Comparison of ENCODE assay signal across 1 cellular context in genomic region chr19:19098703-19099632, GRCh38.
TF ChIP-seq lines count a peak whose summit lies in the region.

No MANE protein-coding gene starts in this region.

TF ChIP-seq in HepG2, 621 proteins besides CTCF, POLR2A, EP300 and RAD21 (continued from another document and continues in another):
- TF ChIP-seq ZNF704 (CRISPR knock-in tag; IDR thresholded peaks at IDR 0.05; ENCODE audit: borderline replicate concordance) (no peak), FOSL1 (CRISPR knock-in tag; IDR thresholded peaks at IDR 0.05; ENCODE audit: borderline replicate concordance) (no peak), SMC3 (IDR thresholded peaks at IDR 0.05; ENCODE audit: low read length) (peak; percentile 41), ZSCAN30 (CRISPR knock-in tag; IDR thresholded peaks at IDR 0.05) (no peak), ZNF367 (CRISPR knock-in tag; IDR thresholded peaks at IDR 0.05; ENCODE audit: borderline replicate concordance) (no peak), ZBTB7A (CRISPR knock-in tag; IDR thresholded peaks at IDR 0.05) (no peak), ZNF253 (CRISPR knock-in tag; IDR thresholded peaks at IDR 0.05; ENCODE audit: borderline replicate concordance) (no peak), SNAPC2 (CRISPR knock-in tag; IDR thresholded peaks at IDR 0.05) (no peak), ZNF432 (CRISPR knock-in tag; IDR thresholded peaks at IDR 0.05; ENCODE audit: borderline replicate concordance) (no peak), RBFOX2 (IDR thresholded peaks at IDR 0.05; ENCODE audit: low read depth, low read length) (peak; percentile 71), ZNF761 (CRISPR knock-in tag; conservative IDR thresholded peaks at IDR 0.05) (peak; percentile 80), ZEB1 (IDR thresholded peaks at IDR 0.05; ENCODE audit: insufficient replicate concordance, low read depth) (peak; percentile 28), CHD4 (IDR thresholded peaks at IDR 0.05; ENCODE audit: borderline replicate concordance, low read length) (peak; percentile 61; the same call in 1 of the 2 replicates), PHF21A (CRISPR knock-in tag; IDR thresholded peaks at IDR 0.05) (peak; percentile 79), ZMAT3 (CRISPR knock-in tag; conservative IDR thresholded peaks at IDR 0.05) (no peak), MTF1 (CRISPR knock-in tag; IDR thresholded peaks at IDR 0.05) (no peak), PHF5A (CRISPR knock-in tag; IDR thresholded peaks at IDR 0.05; ENCODE audit: low read depth, unreplicated experiment) (peak; percentile 59), SIX1 (CRISPR knock-in tag; IDR thresholded peaks at IDR 0.05; ENCODE audit: borderline replicate concordance) (peak; percentile 64; the same call in 1 of the 2 replicates), REL (CRISPR knock-in tag; conservative IDR thresholded peaks at IDR 0.05) (no peak), ZNF598 (CRISPR knock-in tag; IDR thresholded peaks at IDR 0.05; ENCODE audit: borderline replicate concordance) (no peak; the same call in 1 of the 2 replicates), PHF20 (CRISPR knock-in tag; IDR thresholded peaks at IDR 0.05) (no peak), BRD4 (CRISPR knock-in tag; IDR thresholded peaks at IDR 0.05) (peak; percentile 80), NFYB (CRISPR knock-in tag; IDR thresholded peaks at IDR 0.05) (no peak), HOXA9 (CRISPR knock-in tag; IDR thresholded peaks at IDR 0.05; ENCODE audit: borderline replicate concordance) (no peak), HINFP (CRISPR knock-in tag; IDR thresholded peaks at IDR 0.05; ENCODE audit: low read depth) (no peak), DNMT3B (CRISPR knock-in tag; conservative IDR thresholded peaks at IDR 0.05) (no peak), ZNF138 (CRISPR knock-in tag; IDR thresholded peaks at IDR 0.05; ENCODE audit: low read depth) (no peak), ZNF557 (CRISPR knock-in tag; IDR thresholded peaks at IDR 0.05) (0 out of 2 replicates have a peak, but pooled peaks have one; percentile 17), ZNF3 (CRISPR knock-in tag; IDR thresholded peaks at IDR 0.05) (0 out of 2 replicates have a peak, but pooled peaks have one; percentile 5), FOXC1 (CRISPR knock-in tag; IDR thresholded peaks at IDR 0.05; ENCODE audit: borderline replicate concordance) (0 out of 2 replicates have a peak, but pooled peaks have one; percentile 35), ZNF30 (CRISPR knock-in tag; IDR thresholded peaks at IDR 0.05) (no peak), ZNF317 (CRISPR knock-in tag; IDR thresholded peaks at IDR 0.05) (peak; percentile 66), ZNF547 (CRISPR knock-in tag; IDR thresholded peaks at IDR 0.05) (0 out of 2 replicates have a peak, but pooled peaks have one; percentile 6), ZC3H13 (CRISPR knock-in tag; IDR thresholded peaks at IDR 0.05) (no peak), ZNF264 (CRISPR knock-in tag; IDR thresholded peaks at IDR 0.05) (no peak; the same call in none of the 2 replicates), ATF7-NPFF (CRISPR knock-in tag; IDR thresholded peaks at IDR 0.05; ENCODE audit: low read depth) (0 out of 2 replicates have a peak, but pooled peaks have one; percentile 27), HCFC1 (IDR thresholded peaks at IDR 0.05; ENCODE audit: low read depth, low read length) (0 out of 2 replicates have a peak, but pooled peaks have one; percentile 11), KDM2A (CRISPR knock-in tag; IDR thresholded peaks at IDR 0.05; ENCODE audit: borderline replicate concordance, low read depth) (peak; percentile 52; the same call in 1 of the 2 replicates), FIP1L1 (IDR thresholded peaks at IDR 0.05; ENCODE audit: borderline replicate concordance, insufficient read depth, low read depth, low read length) (peak; percentile 2; the same call in 1 of the 2 replicates), TGIF2 (CRISPR knock-in tag; IDR thresholded peaks at IDR 0.05) (no peak; the same call in none of the 2 replicates), ESRRA (CRISPR knock-in tag; IDR thresholded peaks at IDR 0.05; ENCODE audit: low read depth) (peak; percentile 71), RFX1 (IDR thresholded peaks at IDR 0.05) (no peak), AHDC1 (CRISPR knock-in tag; IDR thresholded peaks at IDR 0.05; ENCODE audit: borderline replicate concordance) (peak; percentile 58; the same call in 1 of the 2 replicates), CCAR2 (optimal IDR thresholded peaks at IDR 0.05; ENCODE audit: low read depth, low read length) (no peak), EED (CRISPR knock-in tag; IDR thresholded peaks at IDR 0.05) (0 out of 2 replicates have a peak, but pooled peaks have one; percentile 55), PAX8 (CRISPR knock-in tag; IDR thresholded peaks at IDR 0.05; ENCODE audit: borderline replicate concordance) (no peak), HOMEZ (CRISPR knock-in tag; IDR thresholded peaks at IDR 0.05; ENCODE audit: low read depth) (no peak; the same call in 1 of the 2 replicates), SYNCRIP (IDR thresholded peaks at IDR 0.05; ENCODE audit: insufficient read depth, low read depth, low read length) (no peak), TSC22D2 (CRISPR knock-in tag; IDR thresholded peaks at IDR 0.05; ENCODE audit: borderline replicate concordance) (no peak), ZFP62 (CRISPR knock-in tag; IDR thresholded peaks at IDR 0.05) (no peak)
- TF ChIP-seq, protein P1, sequence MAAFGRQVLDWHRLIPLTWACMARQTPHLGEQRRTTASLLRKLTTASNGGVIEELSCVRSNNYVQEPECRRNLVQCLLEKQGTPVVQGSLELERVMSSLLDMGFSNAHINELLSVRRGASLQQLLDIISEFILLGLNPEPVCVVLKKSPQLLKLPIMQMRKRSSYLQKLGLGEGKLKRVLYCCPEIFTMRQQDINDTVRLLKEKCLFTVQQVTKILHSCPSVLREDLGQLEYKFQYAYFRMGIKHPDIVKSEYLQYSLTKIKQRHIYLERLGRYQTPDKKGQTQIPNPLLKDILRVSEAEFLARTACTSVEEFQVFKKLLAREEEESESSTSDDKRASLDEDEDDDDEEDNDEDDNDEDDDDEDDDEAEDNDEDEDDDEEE (CRISPR knock-in tag; IDR thresholded peaks at IDR 0.05): peak; percentile 63; the same call in 1 of the 2 replicates
- TF ChIP-seq, protein P2, sequence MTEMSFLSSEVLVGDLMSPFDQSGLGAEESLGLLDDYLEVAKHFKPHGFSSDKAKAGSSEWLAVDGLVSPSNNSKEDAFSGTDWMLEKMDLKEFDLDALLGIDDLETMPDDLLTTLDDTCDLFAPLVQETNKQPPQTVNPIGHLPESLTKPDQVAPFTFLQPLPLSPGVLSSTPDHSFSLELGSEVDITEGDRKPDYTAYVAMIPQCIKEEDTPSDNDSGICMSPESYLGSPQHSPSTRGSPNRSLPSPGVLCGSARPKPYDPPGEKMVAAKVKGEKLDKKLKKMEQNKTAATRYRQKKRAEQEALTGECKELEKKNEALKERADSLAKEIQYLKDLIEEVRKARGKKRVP (CRISPR knock-in tag; IDR thresholded peaks at IDR 0.05): no peak
- TF ChIP-seq, protein P3, sequence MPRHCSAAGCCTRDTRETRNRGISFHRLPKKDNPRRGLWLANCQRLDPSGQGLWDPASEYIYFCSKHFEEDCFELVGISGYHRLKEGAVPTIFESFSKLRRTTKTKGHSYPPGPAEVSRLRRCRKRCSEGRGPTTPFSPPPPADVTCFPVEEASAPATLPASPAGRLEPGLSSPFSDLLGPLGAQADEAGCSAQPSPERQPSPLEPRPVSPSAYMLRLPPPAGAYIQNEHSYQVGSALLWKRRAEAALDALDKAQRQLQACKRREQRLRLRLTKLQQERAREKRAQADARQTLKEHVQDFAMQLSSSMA (CRISPR knock-in tag; IDR thresholded peaks at IDR 0.05): no peak
- TF ChIP-seq, protein P4, sequence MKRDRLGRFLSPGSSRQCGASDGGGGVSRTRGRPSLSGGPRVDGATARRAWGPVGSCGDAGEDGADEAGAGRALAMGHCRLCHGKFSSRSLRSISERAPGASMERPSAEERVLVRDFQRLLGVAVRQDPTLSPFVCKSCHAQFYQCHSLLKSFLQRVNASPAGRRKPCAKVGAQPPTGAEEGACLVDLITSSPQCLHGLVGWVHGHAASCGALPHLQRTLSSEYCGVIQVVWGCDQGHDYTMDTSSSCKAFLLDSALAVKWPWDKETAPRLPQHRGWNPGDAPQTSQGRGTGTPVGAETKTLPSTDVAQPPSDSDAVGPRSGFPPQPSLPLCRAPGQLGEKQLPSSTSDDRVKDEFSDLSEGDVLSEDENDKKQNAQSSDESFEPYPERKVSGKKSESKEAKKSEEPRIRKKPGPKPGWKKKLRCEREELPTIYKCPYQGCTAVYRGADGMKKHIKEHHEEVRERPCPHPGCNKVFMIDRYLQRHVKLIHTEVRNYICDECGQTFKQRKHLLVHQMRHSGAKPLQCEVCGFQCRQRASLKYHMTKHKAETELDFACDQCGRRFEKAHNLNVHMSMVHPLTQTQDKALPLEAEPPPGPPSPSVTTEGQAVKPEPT (CRISPR knock-in tag; IDR thresholded peaks at IDR 0.05; ENCODE audit: low read depth): no peak
- TF ChIP-seq, protein P5, sequence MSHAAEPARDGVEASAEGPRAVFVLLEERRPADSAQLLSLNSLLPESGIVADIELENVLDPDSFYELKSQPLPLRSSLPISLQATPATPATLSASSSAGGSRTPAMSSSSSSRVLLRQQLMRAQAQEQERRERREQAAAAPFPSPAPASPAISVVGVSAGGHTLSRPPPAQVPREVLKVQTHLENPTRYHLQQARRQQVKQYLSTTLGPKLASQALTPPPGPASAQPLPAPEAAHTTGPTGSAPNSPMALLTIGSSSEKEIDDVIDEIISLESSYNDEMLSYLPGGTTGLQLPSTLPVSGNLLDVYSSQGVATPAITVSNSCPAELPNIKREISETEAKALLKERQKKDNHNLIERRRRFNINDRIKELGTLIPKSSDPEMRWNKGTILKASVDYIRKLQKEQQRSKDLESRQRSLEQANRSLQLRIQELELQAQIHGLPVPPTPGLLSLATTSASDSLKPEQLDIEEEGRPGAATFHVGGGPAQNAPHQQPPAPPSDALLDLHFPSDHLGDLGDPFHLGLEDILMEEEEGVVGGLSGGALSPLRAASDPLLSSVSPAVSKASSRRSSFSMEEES (CRISPR knock-in tag; IDR thresholded peaks at IDR 0.05): no peak
